8 cellular contexts compared by ENCODE assay signal in the genomic region with DNA sequence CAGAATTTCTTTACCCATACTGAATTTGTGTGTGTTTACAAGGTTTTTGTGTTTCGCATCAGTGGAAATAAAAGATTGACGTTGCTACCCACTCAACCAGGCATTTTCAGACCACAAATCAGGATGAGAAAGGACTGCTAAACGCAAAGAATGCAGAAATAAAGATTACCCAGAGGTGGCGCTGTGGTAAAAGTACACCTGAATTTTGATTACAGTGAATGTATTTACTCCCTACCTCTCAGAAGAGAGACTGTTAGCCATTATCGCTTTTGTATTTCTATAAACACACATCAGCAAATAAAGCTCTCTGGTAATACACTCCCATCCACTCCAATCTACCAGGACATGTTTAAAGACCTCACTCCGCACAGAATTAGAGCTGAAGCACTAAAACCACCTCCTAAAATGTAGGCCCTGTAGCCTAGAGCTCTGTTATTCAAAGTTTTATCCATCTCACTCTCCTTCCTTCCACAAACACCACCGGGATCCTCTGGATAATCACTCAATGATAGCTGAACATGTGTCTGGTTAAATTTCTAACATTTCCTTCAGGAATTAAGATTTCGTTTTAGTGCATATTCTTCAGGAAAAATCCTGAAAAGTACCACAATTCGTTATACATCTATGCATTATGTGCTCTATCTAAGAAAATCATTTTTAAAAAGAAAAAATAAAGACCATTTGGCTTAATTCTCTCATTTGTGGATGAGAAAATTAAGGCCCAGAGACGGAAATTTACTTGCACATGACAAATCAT. TPM values are rescaled to one million over a fixed set of nuclear protein-coding genes. Genes with fewer than 3 reads are reported as not detected.
DNase-seq lines count a peak whose midpoint lies in the region; ATAC-seq lines count a peak whose summit lies in the region.

No MANE protein-coding gene starts in this region.

- no peak for ATAC-seq in GM21515 (IDR thresholded peaks at IDR 0.05; ENCODE audit: unreplicated experiment)

- H3K79me2 ChIP-seq in mesendoderm (ENCODE audit: control insufficient read depth, insufficient read depth, low read length): peaks cover 4% of the 10 kb centered on the region

- no peak overlapping the region for H2AK5ac ChIP-seq in mesendoderm (ENCODE audit: low read length)

- no CpG with 5 or more reads among the region's 10 CpGs for WGBS in mesendoderm (ENCODE audit: extremely low coverage, insufficient coverage, low lambda C conversion rate)

- no peak overlapping the region for H3K27ac ChIP-seq in mesendoderm (ENCODE audit: low read depth, low read length)

- H3K4ac ChIP-seq in mesendoderm (ENCODE audit: low read depth, low read length): no peak overlapping the region

- no peak overlapping the region for H4K5ac ChIP-seq in mesendoderm (ENCODE audit: low read length)

- H3K4me3 ChIP-seq in mesendoderm (ENCODE audit: low read length): no peak overlapping the region

- DNase-seq in activated gamma-delta T cell treated with Interleukin-2 at 50 U/mL for 16 hours: peak; percentile 51
- no peak for DNase-seq in activated gamma-delta T cell (lab: John Stamatoyannopoulos, UW)
- DNase-seq in M059J (ENCODE audit: low read depth): peak; percentile 59
- peak; percentile 54 for DNase-seq in SHP77 treated with DMSO at 0.1 percent for 48 hours (lab: John Stamatoyannopoulos, UW)
- DNase-seq in cerebellar cortex (ENCODE audit: low spot score): peak; percentile 84
- DNase-seq in mesendoderm: peak; percentile 62
- DNase-seq in AG08396 (ENCODE audit: low spot score): no peak

- H3K9ac ChIP-seq in mesendoderm (ENCODE audit: low read length): no peak overlapping the region

- H3K23ac ChIP-seq in mesendoderm (ENCODE audit: low read length): no peak overlapping the region

- H3K18ac ChIP-seq in mesendoderm (ENCODE audit: low read length): no peak overlapping the region

- peaks cover 2% of the 10 kb centered on the region for H3K4me1 ChIP-seq in mesendoderm (ENCODE audit: control insufficient read depth, low read depth, low read length)

- no peak overlapping the region for H3K56ac ChIP-seq in mesendoderm (ENCODE audit: low read length)

- no peak overlapping the region for H2BK5ac ChIP-seq in mesendoderm (ENCODE audit: low read length)

- no peaks in the 10 kb centered on the region for H3K27me3 ChIP-seq in mesendoderm (ENCODE audit: insufficient read depth, low read length, poor library complexity)

- H2BK120ac ChIP-seq in mesendoderm (ENCODE audit: low read depth, low read length): no peak overlapping the region

- H3K79me1 ChIP-seq in mesendoderm (ENCODE audit: low read length): no peaks in the 10 kb centered on the region

- H2BK15ac ChIP-seq in mesendoderm (replicated peaks; ENCODE audit: low read depth): no peak overlapping the region

- H3K4me2 ChIP-seq in mesendoderm (ENCODE audit: low read length): no peak overlapping the region

- H4K8ac ChIP-seq in mesendoderm (ENCODE audit: low read depth, low read length): no peak overlapping the region

- H3K36me3 ChIP-seq in mesendoderm (ENCODE audit: control insufficient read depth, insufficient read depth, low read length): no peaks in the 10 kb centered on the region

RNA-seq across cellular contexts. Expression of a gene that starts 2.5 kb away (rescaled TPM):
- 87.1 and 103 TPM in 2 replicates for total RNA-seq in M059J (2014; rRNA removed; shearing (Covaris generic))
- 68.6 TPM for polyA plus RNA-seq in mesendoderm (2013, experiment 1 of 2)
- polyA plus RNA-seq in mesendoderm (2013, experiment 2 of 2): 70.1 TPM

Comparison
In these comparisons a context has a peak if more than half of its experiments do, and no peak if none do; other contexts are left out.
1. DNase-seq: peak in activated gamma-delta T cell treated with Interleukin-2 at 50 U/mL for 16 hours (single experiment), M059J (single experiment), SHP77 treated with DMSO at 0.1 percent for 48 hours (single experiment), cerebellar cortex (single experiment) and mesendoderm (single experiment); none in activated gamma-delta T cell (single experiment) and AG08396 (single experiment).